1 cellular context compared by ENCODE assay signal in genomic region chr7:139776486-139777303, GRCh38.
TF ChIP-seq lines count a peak whose summit lies in the region.

No MANE protein-coding gene starts in this region.

TF ChIP-seq in HepG2, 621 proteins besides CTCF, POLR2A, EP300 and RAD21 (continued from another document and continues in another):
- no peak for TF ChIP-seq BCLAF1 (IDR thresholded peaks at IDR 0.05)
- TF ChIP-seq AKAP8 (CRISPR knock-in tag; IDR thresholded peaks at IDR 0.05) = no peak
- no peak for TF ChIP-seq TBX2 (CRISPR knock-in tag; IDR thresholded peaks at IDR 0.05; ENCODE audit: borderline replicate concordance)
- no peak for TF ChIP-seq ZNF839 (CRISPR knock-in tag; IDR thresholded peaks at IDR 0.05; ENCODE audit: borderline replicate concordance)
- TF ChIP-seq YY1 (IDR thresholded peaks at IDR 0.05; ENCODE audit: insufficient read depth, insufficient replicate concordance, low read depth, low read length) = no peak
- TF ChIP-seq ZNF24 (IDR thresholded peaks at IDR 0.05) = no peak
- peak; percentile 68 for TF ChIP-seq HNF4G (IDR thresholded peaks at IDR 0.05; ENCODE audit: borderline replicate concordance, low read depth, low read length)
- TF ChIP-seq HNF4G (CRISPR knock-in tag; IDR thresholded peaks at IDR 0.05; ENCODE audit: borderline replicate concordance, low read depth) = no peak
- TF ChIP-seq SRSF9 (IDR thresholded peaks at IDR 0.05; ENCODE audit: borderline replicate concordance, insufficient read depth, low read depth, low read length, poor library complexity, severe bottlenecking) = no peak
- 0 out of 2 replicates have a peak, but pooled peaks have one; percentile 38 for TF ChIP-seq KDM5A (IDR thresholded peaks at IDR 0.05; ENCODE audit: borderline replicate concordance, low read length)
- TF ChIP-seq RBFOX2 (IDR thresholded peaks at IDR 0.05; ENCODE audit: low read depth, low read length) = peak; percentile 40; the same call in 1 of the 2 replicates
- no peak for TF ChIP-seq AKNA (CRISPR knock-in tag; IDR thresholded peaks at IDR 0.05; ENCODE audit: borderline replicate concordance)
- no peak for TF ChIP-seq GZF1 (CRISPR knock-in tag; IDR thresholded peaks at IDR 0.05)
- TF ChIP-seq POGZ (CRISPR knock-in tag; IDR thresholded peaks at IDR 0.05) = peak; percentile 12; the same call in 1 of the 2 replicates
- TF ChIP-seq BATF2 (CRISPR knock-in tag; IDR thresholded peaks at IDR 0.05) = no peak
- TF ChIP-seq ZNF652 (CRISPR knock-in tag; IDR thresholded peaks at IDR 0.05; ENCODE audit: borderline replicate concordance, low read depth) = no peak
- TF ChIP-seq SOX13 (IDR thresholded peaks at IDR 0.05) = no peak
- peak in 1 of 2 experiments; percentile 38; a peak in 1 of 4 replicates for TF ChIP-seq SOX13 (CRISPR knock-in tag; conservative IDR thresholded peaks at IDR 0.05 in 1 of 2, IDR thresholded peaks at IDR 0.05 in 1 of 2)
- no peak for TF ChIP-seq TGIF2 (CRISPR knock-in tag; IDR thresholded peaks at IDR 0.05)
- TF ChIP-seq FOXA1 (IDR thresholded peaks at IDR 0.05) = no peak
- no peak for TF ChIP-seq FOXA1 (CRISPR knock-in tag; IDR thresholded peaks at IDR 0.05)
- no peak for TF ChIP-seq ARHGAP35 (CRISPR knock-in tag; IDR thresholded peaks at IDR 0.05; ENCODE audit: borderline replicate concordance)
- no peak for TF ChIP-seq ZBTB10 (CRISPR knock-in tag; IDR thresholded peaks at IDR 0.05; ENCODE audit: borderline replicate concordance)
- TF ChIP-seq YEATS4 (CRISPR knock-in tag; IDR thresholded peaks at IDR 0.05; ENCODE audit: borderline replicate concordance) = 0 out of 2 replicates have a peak, but pooled peaks have one; percentile 25
- peak; percentile 25; the same call in 1 of the 2 replicates for TF ChIP-seq ZFX (CRISPR knock-in tag; IDR thresholded peaks at IDR 0.05; ENCODE audit: low read depth)
- TF ChIP-seq MED1 (CRISPR knock-in tag; IDR thresholded peaks at IDR 0.05) = no peak
- 0 out of 2 replicates have a peak, but pooled peaks have one; percentile 52 for TF ChIP-seq SIN3A (IDR thresholded peaks at IDR 0.05; ENCODE audit: borderline replicate concordance, low read depth, low read length)
- no peak for TF ChIP-seq FOXC1 (CRISPR knock-in tag; IDR thresholded peaks at IDR 0.05; ENCODE audit: borderline replicate concordance)
- TF ChIP-seq ZMAT5 (CRISPR knock-in tag; IDR thresholded peaks at IDR 0.05; ENCODE audit: borderline replicate concordance, low read depth) = no peak
- no peak for TF ChIP-seq RFX5 (IDR thresholded peaks at IDR 0.05; ENCODE audit: low read depth, low read length)
- peak; percentile 67; the same call in 1 of the 2 replicates for TF ChIP-seq ZSCAN25 (CRISPR knock-in tag; IDR thresholded peaks at IDR 0.05)
- TF ChIP-seq ZNF75D (CRISPR knock-in tag; IDR thresholded peaks at IDR 0.05; ENCODE audit: borderline replicate concordance) = no peak
- no peak for TF ChIP-seq SIX4 (CRISPR knock-in tag; IDR thresholded peaks at IDR 0.05)
- TF ChIP-seq ZNF687 (CRISPR knock-in tag; IDR thresholded peaks at IDR 0.05) = peak; percentile 45
- no peak for TF ChIP-seq SIX1 (CRISPR knock-in tag; IDR thresholded peaks at IDR 0.05; ENCODE audit: borderline replicate concordance)
- no peak for TF ChIP-seq CENPX (CRISPR knock-in tag; IDR thresholded peaks at IDR 0.05)
- no peak for TF ChIP-seq CCAR2 (optimal IDR thresholded peaks at IDR 0.05; ENCODE audit: low read depth, low read length)
- no peak for TF ChIP-seq DMTF1 (CRISPR knock-in tag; IDR thresholded peaks at IDR 0.05)
- TF ChIP-seq ZNF83 (CRISPR knock-in tag; IDR thresholded peaks at IDR 0.05; ENCODE audit: borderline replicate concordance) = no peak
- no peak for TF ChIP-seq ZNF589 (CRISPR knock-in tag; conservative IDR thresholded peaks at IDR 0.05)
- no peak for TF ChIP-seq PHF5A (CRISPR knock-in tag; IDR thresholded peaks at IDR 0.05; ENCODE audit: low read depth, unreplicated experiment)
- no peak for TF ChIP-seq XRCC5 (optimal IDR thresholded peaks at IDR 0.05; ENCODE audit: low read length)
